Comparison of ENCODE assay signal across 16 cellular contexts in genomic region chr16:23255000-23255399, GRCh38. TPM values are rescaled to one million over a fixed set of nuclear protein-coding genes. Genes with fewer than 3 reads are reported as not detected.
A peak's percentile ranks its signal among the peaks of the same experiment; 100 is the strongest.
DNase-seq lines count a peak whose midpoint lies in the region; ATAC-seq, FAIRE-seq and TF ChIP-seq lines count a peak whose summit lies in the region.
"Had no signal": no experiment of that assay in that cellular context is flagged by ENCODE, and none has a peak within 500 bp of the region (broad histone marks: within the 10 kb centered on the region; RNA-seq: fewer than 3 reads in every experiment).

No MANE protein-coding gene starts in this region.

- no peaks in the 10 kb centered on the region for H3K9me3 ChIP-seq in PC-9 (ENCODE audit: insufficient read depth, low read depth)
- no peaks in the 10 kb centered on the region for H3K9me3 ChIP-seq in astrocyte (ENCODE audit: insufficient read depth, low read depth, low read length)
- no peaks in the 10 kb centered on the region; a peak in 1 of 4 replicates for H3K9me3 ChIP-seq in H1 (ENCODE audit: insufficient read depth in 2 of 2, low read depth in 1 of 2, low read length in 1 of 2)
- H3K9me3 ChIP-seq in stomach, result peaks cover 0 to 7% (median 0%) of the 10 kb centered on the region in 4 donors

- H3K36me3 Mint-ChIP-seq in activated CD8-positive, alpha-beta T cell treated with anti-CD3 and anti-CD28 coated beads for 36 hours (ENCODE audit: low read depth), result no peaks in the 10 kb centered on the region
- H3K36me3 Mint-ChIP-seq in activated CD8-positive, alpha-beta T cell treated with anti-CD3 and anti-CD28 coated beads, Interleukin-2, amount 10 ng/mL, durations not matched to agents 7 days and 5 days (ENCODE audit: low read depth), result no peaks in the 10 kb centered on the region
- peaks cover 2% of the 10 kb centered on the region for H3K36me3 Mint-ChIP-seq in astrocyte (ENCODE audit: low read depth, unreplicated experiment)
- H3K36me3 Mint-ChIP-seq: CD4-positive, CD25-positive, alpha-beta regulatory T cell had no signal

- no peak overlapping the region for H3K27ac Mint-ChIP-seq in activated CD8-positive, alpha-beta T cell treated with anti-CD3 and anti-CD28 coated beads for 36 hours
- H3K27ac Mint-ChIP-seq in activated CD8-positive, alpha-beta T cell treated with anti-CD3 and anti-CD28 coated beads, Interleukin-2, amount 10 ng/mL, durations not matched to agents 7 days and 5 days, result no peak overlapping the region
- no peak overlapping the region for H3K27ac Mint-ChIP-seq in astrocyte (ENCODE audit: unreplicated experiment)
- H3K27ac Mint-ChIP-seq: CD4-positive, CD25-positive, alpha-beta regulatory T cell had no signal

- intact Hi-C loops in activated CD8-positive, alpha-beta T cell treated with anti-CD3 and anti-CD28 coated beads for 36 hours (cut with micrococcal nuclease), result no loop called here
- intact Hi-C loops in PC-9 (cut with micrococcal nuclease; ENCODE audit: unreplicated experiment), result loop anchor here (1.0 to 10.0 kb wide), 5 partner anchors 26 to 167 kb away; partner anchors contain the start of gene SCNN1G
- intact Hi-C loops in stomach (cut with DNase I; ENCODE audit: low total_unique reads), result no loop called here

- FAIRE-seq in astrocyte (lab: Jason Lieb, UNC) (no peak), H1 (lab: Jason Lieb, UNC) (no peak)
- FAIRE-seq: GM19239 had no signal

- no TSS peak for BruUV-seq in PC-9 (replicated peaks; lab: Mats Ljungman, UMichigan)

- H3K9me2 ChIP-seq in PC-9 (ENCODE audit: insufficient read depth), result no peaks in the 10 kb centered on the region

- POLR2A ChIA-PET in activated CD8-positive, alpha-beta T cell treated with anti-CD3 and anti-CD28 coated beads for 36 hours (lab: Charles Lee), result no interaction called here
- POLR2A ChIA-PET in activated CD8-positive, alpha-beta T cell treated with anti-CD3 and anti-CD28 coated beads, Interleukin-2, amount 10 ng/mL, durations not matched to agents 7 days and 5 days (lab: Charles Lee), result no interaction called here
- POLR2A ChIA-PET in PC-9 (lab: Charles Lee; ENCODE audit: unreplicated experiment) (interaction anchor here (0.6 kb wide), 1 partner anchor 76 kb away, joined by 17 read pairs; no protein-coding TSS in a partner anchor), H1 (lab: Charles Lee; ENCODE audit: partially characterized antibody) (no interaction called here)

- no peaks in the 10 kb centered on the region for H3K27me3 ChIP-seq in PC-9 (ENCODE audit: insufficient read depth, low read depth)
- H3K27me3 ChIP-seq in astrocyte (ENCODE audit: insufficient read depth, low read length), result no peaks in the 10 kb centered on the region
- no peaks in the 10 kb centered on the region for H3K27me3 ChIP-seq in H1 (replicated peaks in 1 of 4; ENCODE audit: control insufficient read depth in 3 of 4, extremely low read depth in 1 of 4, insufficient read depth in 3 of 4, low read length in 3 of 4)
- no peaks in the 10 kb centered on the region for H3K27me3 ChIP-seq in stomach
- H3K27me3 ChIP-seq: BLaER1 treated with 17β-estradiol and CSF1 and Interleukin-3, amounts not matched to agents 10 nM and 100 nM had no signal

- no peak overlapping the region for H3K23ac ChIP-seq in H1 (ENCODE audit: insufficient read length)

- H2BK120ac ChIP-seq in H1 (replicated peaks; ENCODE audit: low read depth, low read length), result no peak overlapping the region

- H3K79me2 ChIP-seq in PC-9 (ENCODE audit: low read depth), result no peaks in the 10 kb centered on the region
- H3K79me2 ChIP-seq in astrocyte (ENCODE audit: insufficient read depth, low read length), result no peaks in the 10 kb centered on the region
- H3K79me2 ChIP-seq in H1 (ENCODE audit: control insufficient read depth in 1 of 2, insufficient read depth in 2 of 2, low read length in 2 of 2), result no peaks in the 10 kb centered on the region

- DNase-seq in activated CD8-positive, alpha-beta T cell treated with anti-CD3 and anti-CD28 coated beads for 36 hours, result peak; percentile 5
- no peak for DNase-seq in activated CD8-positive, alpha-beta T cell treated with anti-CD3 and anti-CD28 coated beads, Interleukin-2, amount 10 ng/mL, durations not matched to agents 7 days and 5 days
- DNase-seq in PC-9, result no peak
- DNase-seq in astrocyte (ENCODE audit: low read depth), result no peak
- DNase-seq in H1 (ENCODE audit: low read depth in 1 of 2, low spot score in 2 of 2), result no peak
- no peak for DNase-seq in amniotic stem cell (lab: John Stamatoyannopoulos, UW)
- DNase-seq in NAMALWA (ENCODE audit: low spot score), result no peak
- no peak for DNase-seq in stomach
- DNase-seq: CD4-positive, CD25-positive, alpha-beta regulatory T cell; DMS53; GF-D8; H7 had no signal

- H2AFZ ChIP-seq in PC-9 (no peak overlapping the region), astrocyte (ENCODE audit: low read depth, low read length) (no peak overlapping the region), H1 (ENCODE audit: low read length) (peak overlapping the region; percentile 51; the same call in 1 of the 2 replicates)

- no peak overlapping the region for H3K4ac ChIP-seq in H1 (replicated peaks; ENCODE audit: insufficient read length, low read depth, low read length)

- H3K4me1 Mint-ChIP-seq in activated CD8-positive, alpha-beta T cell treated with anti-CD3 and anti-CD28 coated beads for 36 hours (ENCODE audit: low read depth), result no peaks in the 10 kb centered on the region
- H3K4me1 Mint-ChIP-seq in activated CD8-positive, alpha-beta T cell treated with anti-CD3 and anti-CD28 coated beads, Interleukin-2, amount 10 ng/mL, durations not matched to agents 7 days and 5 days (ENCODE audit: low read depth), result no peaks in the 10 kb centered on the region
- peaks cover 7% of the 10 kb centered on the region for H3K4me1 Mint-ChIP-seq in astrocyte (ENCODE audit: low read depth, unreplicated experiment)
- H3K4me1 Mint-ChIP-seq: CD4-positive, CD25-positive, alpha-beta regulatory T cell had no signal

- H4K91ac ChIP-seq in H1 (replicated peaks; ENCODE audit: insufficient read length, low read length), result no peak overlapping the region

- H3K56ac ChIP-seq in H1 (replicated peaks; ENCODE audit: insufficient read length, low read depth, low read length), result no peak overlapping the region

- no peak overlapping the region for H2BK15ac ChIP-seq in H1 (ENCODE audit: low read length)

- no peak overlapping the region for H2BK5ac ChIP-seq in H1 (ENCODE audit: low read depth, low read length)

- peaks cover 43% of the 10 kb centered on the region for H3F3A ChIP-seq in PC-9 (ENCODE audit: insufficient read depth, low read depth)

- no peak overlapping the region for H4K5ac ChIP-seq in H1 (ENCODE audit: insufficient read length, low read depth, low read length)

- H3K14ac ChIP-seq in H1 (ENCODE audit: insufficient read length), result no peak overlapping the region

- H3K4me2 ChIP-seq in PC-9 (peak overlapping the region; percentile 52), astrocyte (ENCODE audit: low read length) (peak overlapping the region; percentile 76), H1 (ENCODE audit: insufficient read depth in 1 of 2, low read depth in 2 of 2, low read length in 2 of 2) (no peak overlapping the region)
- H3K4me2 ChIP-seq: BLaER1 treated with 17β-estradiol and CSF1 and Interleukin-3, amounts not matched to agents 10 nM and 100 nM had no signal

- H3K27ac ChIP-seq in PC-9, result peak overlapping the region; percentile 63
- H3K27ac ChIP-seq in astrocyte (ENCODE audit: low read depth, low read length), result peak overlapping the region; percentile 49
- no peak overlapping the region for H3K27ac ChIP-seq in H1 (ENCODE audit: low read depth, low read length)
- H3K27ac ChIP-seq in stomach, result peak overlapping the region in 1 of 5 donors; percentile 14
- H3K27ac ChIP-seq: BLaER1 treated with 17β-estradiol and CSF1 and Interleukin-3, amounts not matched to agents 10 nM and 100 nM had no signal

- H3K9me3 Mint-ChIP-seq in activated CD8-positive, alpha-beta T cell treated with anti-CD3 and anti-CD28 coated beads for 36 hours, result no peaks in the 10 kb centered on the region
- H3K9me3 Mint-ChIP-seq in activated CD8-positive, alpha-beta T cell treated with anti-CD3 and anti-CD28 coated beads, Interleukin-2, amount 10 ng/mL, durations not matched to agents 7 days and 5 days (ENCODE audit: insufficient read depth), result no peaks in the 10 kb centered on the region
- H3K9me3 Mint-ChIP-seq in astrocyte (ENCODE audit: unreplicated experiment), result no peaks in the 10 kb centered on the region

- H2AK5ac ChIP-seq in H1 (ENCODE audit: low read depth, low read length), result no peak overlapping the region

- peaks cover 2% of the 10 kb centered on the region for H3K27me3 Mint-ChIP-seq in activated CD8-positive, alpha-beta T cell treated with anti-CD3 and anti-CD28 coated beads for 36 hours
- peaks cover 2% of the 10 kb centered on the region for H3K27me3 Mint-ChIP-seq in activated CD8-positive, alpha-beta T cell treated with anti-CD3 and anti-CD28 coated beads, Interleukin-2, amount 10 ng/mL, durations not matched to agents 7 days and 5 days (ENCODE audit: low read depth)
- H3K27me3 Mint-ChIP-seq in astrocyte (ENCODE audit: low read depth, unreplicated experiment), result peaks cover 11% of the 10 kb centered on the region

- no peak for TF ChIP-seq CTCF in activated CD8-positive, alpha-beta T cell treated with anti-CD3 and anti-CD28 coated beads for 36 hours (IDR thresholded peaks at IDR 0.05)
- TF ChIP-seq CTCF in PC-9 (conservative IDR thresholded peaks at IDR 0.05) (no peak), astrocyte (IDR thresholded peaks at IDR 0.05; ENCODE audit: insufficient read depth, low read depth, low read length) (no peak), H1 (IDR thresholded peaks at IDR 0.05; ENCODE audit: control extremely low read depth in 1 of 3, insufficient read depth in 1 of 3, low read depth in 1 of 3, low read length in 3 of 3) (no peak), stomach (IDR thresholded peaks at IDR 0.05) (no peak)

- no peak for TF ChIP-seq RAD21 in H1 (IDR thresholded peaks at IDR 0.05 in 1 of 2, conservative IDR thresholded peaks at IDR 0.05 in 1 of 2; ENCODE audit: low read depth in 2 of 2, low read length in 2 of 2)

- H3K79me1 ChIP-seq in H1 (ENCODE audit: low read depth, low read length), result no peaks in the 10 kb centered on the region

- no peak overlapping the region for H2BK20ac ChIP-seq in H1 (ENCODE audit: low read length)

- H3K4me1 ChIP-seq in PC-9 (replicated peaks; ENCODE audit: insufficient read depth), result peaks cover 62% of the 10 kb centered on the region
- H3K4me1 ChIP-seq in astrocyte (ENCODE audit: insufficient read depth, low read length), result peaks cover 11% of the 10 kb centered on the region
- H3K4me1 ChIP-seq in H1 (replicated peaks in 1 of 4; ENCODE audit: control insufficient read depth in 3 of 4, insufficient read depth in 4 of 4, low read length in 3 of 4), result no peaks in the 10 kb centered on the region
- no peaks in the 10 kb centered on the region for H3K4me1 ChIP-seq in stomach
- H3K4me1 ChIP-seq: BLaER1 treated with 17β-estradiol and CSF1 and Interleukin-3, amounts not matched to agents 10 nM and 100 nM had no signal

- whole genome bisulfite sequencing in H1 (ENCODE audit: extremely low coverage in 1 of 2, insufficient coverage in 1 of 2, insufficient read length in 1 of 2, insufficient replicate concordance in 2 of 2, low coverage in 1 of 2, low lambda C conversion rate in 2 of 2, missing lambda C conversion rate in 1 of 2), 2 experiments, result 83% methylated on average over 4 of the region's 4 CpGs; no CpG with 5 or more reads in 1 of the 2 experiments
- WGBS in stomach, 5 donors, result 63 to 68% (median 64%) methylated on average over 4 of the region's 4 CpGs

- no peaks in the 10 kb centered on the region for H3K36me3 ChIP-seq in PC-9 (ENCODE audit: low read depth)
- no peaks in the 10 kb centered on the region for H3K36me3 ChIP-seq in astrocyte (ENCODE audit: insufficient read depth, low read length)
- H3K36me3 ChIP-seq in H1 (ENCODE audit: control insufficient read depth in 2 of 4, insufficient read depth in 4 of 4, low read length in 3 of 4), result no peaks in the 10 kb centered on the region
- H3K36me3 ChIP-seq in stomach, result no peaks in the 10 kb centered on the region
- H3K36me3 ChIP-seq: BLaER1 treated with 17β-estradiol and CSF1 and Interleukin-3, amounts not matched to agents 10 nM and 100 nM had no signal

- peak; percentile 18 for ATAC-seq in activated CD8-positive, alpha-beta T cell treated with anti-CD3 and anti-CD28 coated beads for 36 hours
- ATAC-seq in activated CD8-positive, alpha-beta T cell treated with anti-CD3 and anti-CD28 coated beads, Interleukin-2, amount 10 ng/mL, durations not matched to agents 7 days and 5 days, result no peak

- H3K23me2 ChIP-seq in H1 (ENCODE audit: low read depth, low read length), result no peaks in the 10 kb centered on the region

- TF ChIP-seq EP300 in H1 (IDR thresholded peaks at IDR 0.05; ENCODE audit: borderline replicate concordance in 1 of 2, low read depth in 2 of 2, low read length in 2 of 2) (no peak), stomach (IDR thresholded peaks at IDR 0.05) (no peak)

- no peak for TF ChIP-seq POLR2A in H1 (IDR thresholded peaks at IDR 0.05; ENCODE audit: control extremely low read depth in 1 of 2, low read depth in 2 of 2, low read length in 2 of 2)
- TF ChIP-seq POLR2A in stomach (IDR thresholded peaks at IDR 0.05), result no peak

- H2BK12ac ChIP-seq in H1 (ENCODE audit: low read depth, low read length), result no peak overlapping the region

- H4K20me1 ChIP-seq in PC-9 (ENCODE audit: insufficient read depth) (no peaks in the 10 kb centered on the region), astrocyte (ENCODE audit: insufficient read depth, low read length) (no peaks in the 10 kb centered on the region), H1 (replicated peaks in 1 of 2; ENCODE audit: control insufficient read depth in 1 of 2, insufficient read depth in 2 of 2, low read length in 2 of 2) (no peaks in the 10 kb centered on the region)
- H4K20me1 ChIP-seq: BLaER1 treated with 17β-estradiol and CSF1 and Interleukin-3, amounts not matched to agents 10 nM and 100 nM had no signal

- H3K4me3 Mint-ChIP-seq in activated CD8-positive, alpha-beta T cell treated with anti-CD3 and anti-CD28 coated beads for 36 hours, result no peak overlapping the region
- no peak overlapping the region for H3K4me3 Mint-ChIP-seq in activated CD8-positive, alpha-beta T cell treated with anti-CD3 and anti-CD28 coated beads, Interleukin-2, amount 10 ng/mL, durations not matched to agents 7 days and 5 days
- no peak overlapping the region for H3K4me3 Mint-ChIP-seq in astrocyte (ENCODE audit: unreplicated experiment)
- H3K4me3 Mint-ChIP-seq: CD4-positive, CD25-positive, alpha-beta regulatory T cell had no signal

- H4K8ac ChIP-seq in H1 (ENCODE audit: extremely low read depth, insufficient read depth, low read length), result no peak overlapping the region

- H3K9ac ChIP-seq in astrocyte (ENCODE audit: low read length) (peak overlapping the region; percentile 22), H1 (replicated peaks in 1 of 4; ENCODE audit: extremely low read depth in 1 of 4, low read depth in 3 of 4, low read length in 3 of 4) (no peak overlapping the region; a peak in 1 of 7 replicates)
- H3K9ac ChIP-seq: BLaER1 treated with 17β-estradiol and CSF1 and Interleukin-3, amounts not matched to agents 10 nM and 100 nM had no signal

- H3K4me3 ChIP-seq in PC-9 (no peak overlapping the region), astrocyte (ENCODE audit: insufficient read depth, low read depth, low read length) (no peak overlapping the region), H1 (ENCODE audit: extremely low read depth in 1 of 4, insufficient read depth in 2 of 4, low read depth in 3 of 4, low read length in 4 of 4) (no peak overlapping the region), stomach (no peak overlapping the region)
- H3K4me3 ChIP-seq: BLaER1 treated with 17β-estradiol and CSF1 and Interleukin-3, amounts not matched to agents 10 nM and 100 nM had no signal

- no peak overlapping the region for H3K18ac ChIP-seq in H1 (ENCODE audit: extremely low read depth, low read length)

- CTCF ChIA-PET in activated CD8-positive, alpha-beta T cell treated with anti-CD3 and anti-CD28 coated beads for 36 hours (lab: Charles Lee), result no interaction called here
- CTCF ChIA-PET in activated CD8-positive, alpha-beta T cell treated with anti-CD3 and anti-CD28 coated beads, Interleukin-2, amount 10 ng/mL, durations not matched to agents 7 days and 5 days (lab: Charles Lee), result no interaction called here
- CTCF ChIA-PET in PC-9 (lab: Charles Lee), result interaction anchor here (0.7 kb wide), 1 partner anchor 95 kb away, joined by 3 read pairs; no protein-coding TSS in a partner anchor
- CTCF ChIA-PET in H1 (lab: Charles Lee; ENCODE audit: partially characterized antibody), result no interaction called here

RNA-seq across cellular contexts. Expression of gene SCNN1B, which starts 47.1 kb away (rescaled TPM):
- not detected for total RNA-seq in activated CD8-positive, alpha-beta T cell treated with anti-CD3 and anti-CD28 coated beads for 36 hours
- total RNA-seq in activated CD8-positive, alpha-beta T cell treated with anti-CD3 and anti-CD28 coated beads, Interleukin-2, amount 10 ng/mL, durations not matched to agents 7 days and 5 days, result not detected
- total RNA-seq in PC-9 (2021) (0.57 and 0.60 TPM in 2 replicates), astrocyte (not detected in 2 replicates), stomach (10 to 100 TPM; 13.4 to 97.3 (median 26.8) TPM)
- 0.95 TPM in 1 of 2 replicates, not detected in the other for total RNA-seq in H1 (2021; fragmentation: NEBNext Ultra II Directional; extraction: Animal tissue kit (Norgen Biotek cat#: 25700))
- polyA plus RNA-seq in H1 (2011; rRNA removed) (0.20 and 0.25 TPM in 2 replicates), stomach (10 to 100 TPM in 2 of 3 donors, 1 to 10 TPM in 1; 4.1 to 21.3 (median 15.4) TPM)
- 0.26 TPM for polyA plus RNA-seq in H1 (2011; cell fraction: cytosol; rRNA removed)
- 0.31 TPM for polyA plus RNA-seq in H1 (2011; cell fraction: nucleus; rRNA removed)
- 0.25 to 0.36 TPM in 2 of 4 replicates, not detected in the others for polyA plus RNA-seq in H1 (2012, experiment 1 of 2)
- 0.18 TPM for polyA plus RNA-seq in H1 (2012, experiment 2 of 2)
- polyA plus RNA-seq in H1 (2013, experiment 1 of 2), result 0.26 TPM
- 0.35 TPM for polyA plus RNA-seq in H1 (2013, experiment 2 of 2)
- 0.24 and 0.60 TPM in 2 replicates for polyA minus RNA-seq in H1 (2011; rRNA and poly(A)+ RNA removed)
- not detected for polyA minus RNA-seq in H1 (2011; cell fraction: cytosol; rRNA and poly(A)+ RNA removed)
- polyA minus RNA-seq in H1 (2011; cell fraction: nucleus; rRNA and poly(A)+ RNA removed), result not detected
- total RNA-seq: A172; CD4-positive, CD25-positive, alpha-beta regulatory T cell; HT1080 had no signal
- polyA plus RNA-seq: CD4-positive, CD25-positive, alpha-beta regulatory T cell had no signal

Comparison
In these comparisons a context has a peak if more than half of its experiments do, and no peak if none do; other contexts are left out.
1. H3K4me2 ChIP-seq: peak in PC-9 (single experiment) and astrocyte (single experiment); none in H1 (0 of 2).